In the genomic region with DNA sequence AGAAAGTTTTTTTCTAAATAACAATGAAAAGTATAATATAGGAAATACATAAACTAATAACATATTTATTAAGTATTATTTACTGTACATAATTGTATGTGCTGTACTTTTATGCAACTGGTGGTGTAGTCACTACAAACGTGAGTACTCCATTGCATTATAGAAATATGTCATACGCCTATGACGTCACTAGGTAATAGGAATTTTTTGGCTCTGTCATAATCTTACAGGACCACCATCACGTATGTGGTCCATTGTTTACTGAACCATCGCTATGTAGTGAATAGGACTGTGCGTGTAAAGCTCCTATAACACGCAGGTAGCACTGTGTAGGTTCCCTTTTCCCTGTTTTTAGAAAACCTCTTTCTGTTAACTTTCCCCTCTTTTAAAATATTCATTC, we compare ENCODE assay signal across 3 cellular contexts.
A peak's percentile ranks its signal among the peaks of the same experiment; 100 is the strongest.
TF ChIP-seq lines count a peak whose summit lies in the region.

No MANE protein-coding gene starts in this region.

TF ChIP-seq in HepG2, 621 proteins besides CTCF, POLR2A, EP300 and RAD21:
- TF ChIP-seq ASH2L (IDR thresholded peaks at IDR 0.05; ENCODE audit: insufficient read length, low read depth, low read length) (no peak), CREB1 (IDR thresholded peaks at IDR 0.05) (peak; percentile 98), CREB1 (CRISPR knock-in tag; IDR thresholded peaks at IDR 0.05) (no peak), ATF7 (IDR thresholded peaks at IDR 0.05) (peak; percentile 94), ATF7 (CRISPR knock-in tag; IDR thresholded peaks at IDR 0.05) (no peak), ZNF160 (CRISPR knock-in tag; IDR thresholded peaks at IDR 0.05) (no peak)

TF ChIP-seq in GM23338, 12 proteins besides CTCF, POLR2A, EP300 and RAD21 (continues in another document):
- TF ChIP-seq CREB1 (CRISPR knock-in tag; IDR thresholded peaks at IDR 0.05; ENCODE audit: low read depth) (no peak), STAT1 (IDR thresholded peaks at IDR 0.05; ENCODE audit: unreplicated experiment) (no peak), JUNB (IDR thresholded peaks at IDR 0.05; ENCODE audit: unreplicated experiment) (no peak), POLR2AphosphoS5 (IDR thresholded peaks at IDR 0.05; ENCODE audit: low read depth) (no peak), ZNF331 (CRISPR knock-in tag; IDR thresholded peaks at IDR 0.05; ENCODE audit: low read depth) (no peak), EZH2phosphoT487 (IDR thresholded peaks at IDR 0.05; ENCODE audit: unreplicated experiment) (no peak), ZNF114 (CRISPR knock-in tag; IDR thresholded peaks at IDR 0.05) (no peak), EZH2 (IDR thresholded peaks at IDR 0.05; ENCODE audit: low read depth, unreplicated experiment) (no peak)
- TF ChIP-seq, protein P1, sequence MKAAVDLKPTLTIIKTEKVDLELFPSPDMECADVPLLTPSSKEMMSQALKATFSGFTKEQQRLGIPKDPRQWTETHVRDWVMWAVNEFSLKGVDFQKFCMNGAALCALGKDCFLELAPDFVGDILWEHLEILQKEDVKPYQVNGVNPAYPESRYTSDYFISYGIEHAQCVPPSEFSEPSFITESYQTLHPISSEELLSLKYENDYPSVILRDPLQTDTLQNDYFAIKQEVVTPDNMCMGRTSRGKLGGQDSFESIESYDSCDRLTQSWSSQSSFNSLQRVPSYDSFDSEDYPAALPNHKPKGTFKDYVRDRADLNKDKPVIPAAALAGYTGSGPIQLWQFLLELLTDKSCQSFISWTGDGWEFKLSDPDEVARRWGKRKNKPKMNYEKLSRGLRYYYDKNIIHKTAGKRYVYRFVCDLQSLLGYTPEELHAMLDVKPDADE (IDR thresholded peaks at IDR 0.05), result no peak
- TF ChIP-seq, protein P2, sequence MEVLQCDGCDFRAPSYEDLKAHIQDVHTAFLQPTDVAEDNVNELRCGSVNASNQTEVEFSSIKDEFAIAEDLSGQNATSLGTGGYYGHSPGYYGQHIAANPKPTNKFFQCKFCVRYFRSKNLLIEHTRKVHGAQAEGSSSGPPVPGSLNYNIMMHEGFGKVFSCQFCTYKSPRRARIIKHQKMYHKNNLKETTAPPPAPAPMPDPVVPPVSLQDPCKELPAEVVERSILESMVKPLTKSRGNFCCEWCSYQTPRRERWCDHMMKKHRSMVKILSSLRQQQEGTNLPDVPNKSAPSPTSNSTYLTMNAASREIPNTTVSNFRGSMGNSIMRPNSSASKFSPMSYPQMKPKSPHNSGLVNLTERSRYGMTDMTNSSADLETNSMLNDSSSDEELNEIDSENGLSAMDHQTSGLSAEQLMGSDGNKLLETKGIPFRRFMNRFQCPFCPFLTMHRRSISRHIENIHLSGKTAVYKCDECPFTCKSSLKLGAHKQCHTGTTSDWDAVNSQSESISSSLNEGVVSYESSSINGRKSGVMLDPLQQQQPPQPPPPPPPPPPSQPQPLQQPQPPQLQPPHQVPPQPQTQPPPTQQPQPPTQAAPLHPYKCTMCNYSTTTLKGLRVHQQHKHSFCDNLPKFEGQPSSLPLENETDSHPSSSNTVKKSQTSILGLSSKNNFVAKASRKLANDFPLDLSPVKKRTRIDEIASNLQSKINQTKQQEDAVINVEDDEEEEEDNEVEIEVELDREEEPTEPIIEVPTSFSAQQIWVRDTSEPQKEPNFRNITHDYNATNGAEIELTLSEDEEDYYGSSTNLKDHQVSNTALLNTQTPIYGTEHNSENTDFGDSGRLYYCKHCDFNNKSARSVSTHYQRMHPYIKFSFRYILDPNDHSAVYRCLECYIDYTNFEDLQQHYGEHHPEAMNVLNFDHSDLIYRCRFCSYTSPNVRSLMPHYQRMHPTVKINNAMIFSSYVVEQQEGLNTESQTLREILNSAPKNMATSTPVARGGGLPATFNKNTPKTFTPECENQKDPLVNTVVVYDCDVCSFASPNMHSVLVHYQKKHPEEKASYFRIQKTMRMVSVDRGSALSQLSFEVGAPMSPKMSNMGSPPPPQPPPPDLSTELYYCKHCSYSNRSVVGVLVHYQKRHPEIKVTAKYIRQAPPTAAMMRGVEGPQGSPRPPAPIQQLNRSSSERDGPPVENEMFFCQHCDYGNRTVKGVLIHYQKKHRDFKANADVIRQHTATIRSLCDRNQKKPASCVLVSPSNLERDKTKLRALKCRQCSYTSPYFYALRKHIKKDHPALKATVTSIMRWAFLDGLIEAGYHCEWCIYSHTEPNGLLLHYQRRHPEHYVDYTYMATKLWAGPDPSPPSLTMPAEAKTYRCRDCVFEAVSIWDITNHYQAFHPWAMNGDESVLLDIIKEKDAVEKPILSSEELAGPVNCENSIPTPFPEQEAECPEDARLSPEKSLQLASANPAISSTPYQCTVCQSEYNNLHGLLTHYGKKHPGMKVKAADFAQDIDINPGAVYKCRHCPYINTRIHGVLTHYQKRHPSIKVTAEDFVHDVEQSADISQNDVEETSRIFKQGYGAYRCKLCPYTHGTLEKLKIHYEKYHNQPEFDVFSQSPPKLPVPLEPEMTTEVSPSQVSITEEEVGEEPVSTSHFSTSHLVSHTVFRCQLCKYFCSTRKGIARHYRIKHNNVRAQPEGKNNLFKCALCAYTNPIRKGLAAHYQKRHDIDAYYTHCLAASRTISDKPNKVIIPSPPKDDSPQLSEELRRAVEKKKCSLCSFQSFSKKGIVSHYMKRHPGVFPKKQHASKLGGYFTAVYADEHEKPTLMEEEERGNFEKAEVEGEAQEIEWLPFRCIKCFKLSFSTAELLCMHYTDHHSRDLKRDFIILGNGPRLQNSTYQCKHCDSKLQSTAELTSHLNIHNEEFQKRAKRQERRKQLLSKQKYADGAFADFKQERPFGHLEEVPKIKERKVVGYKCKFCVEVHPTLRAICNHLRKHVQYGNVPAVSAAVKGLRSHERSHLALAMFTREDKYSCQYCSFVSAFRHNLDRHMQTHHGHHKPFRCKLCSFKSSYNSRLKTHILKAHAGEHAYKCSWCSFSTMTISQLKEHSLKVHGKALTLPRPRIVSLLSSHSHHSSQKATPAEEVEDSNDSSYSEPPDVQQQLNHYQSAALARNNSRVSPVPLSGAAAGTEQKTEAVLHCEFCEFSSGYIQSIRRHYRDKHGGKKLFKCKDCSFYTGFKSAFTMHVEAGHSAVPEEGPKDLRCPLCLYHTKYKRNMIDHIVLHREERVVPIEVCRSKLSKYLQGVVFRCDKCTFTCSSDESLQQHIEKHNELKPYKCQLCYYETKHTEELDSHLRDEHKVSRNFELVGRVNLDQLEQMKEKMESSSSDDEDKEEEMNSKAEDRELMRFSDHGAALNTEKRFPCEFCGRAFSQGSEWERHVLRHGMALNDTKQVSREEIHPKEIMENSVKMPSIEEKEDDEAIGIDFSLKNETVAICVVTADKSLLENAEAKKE (CRISPR knock-in tag; IDR thresholded peaks at IDR 0.05), result no peak

TF ChIP-seq in K562, 482 proteins besides CTCF, POLR2A, EP300 and RAD21:
- TF ChIP-seq, protein P3, sequence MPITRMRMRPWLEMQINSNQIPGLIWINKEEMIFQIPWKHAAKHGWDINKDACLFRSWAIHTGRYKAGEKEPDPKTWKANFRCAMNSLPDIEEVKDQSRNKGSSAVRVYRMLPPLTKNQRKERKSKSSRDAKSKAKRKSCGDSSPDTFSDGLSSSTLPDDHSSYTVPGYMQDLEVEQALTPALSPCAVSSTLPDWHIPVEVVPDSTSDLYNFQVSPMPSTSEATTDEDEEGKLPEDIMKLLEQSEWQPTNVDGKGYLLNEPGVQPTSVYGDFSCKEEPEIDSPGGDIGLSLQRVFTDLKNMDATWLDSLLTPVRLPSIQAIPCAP (CRISPR knock-in tag; IDR thresholded peaks at IDR 0.05; ENCODE audit: borderline replicate concordance), result no peak
- TF ChIP-seq ATF1 (CRISPR knock-in tag; IDR thresholded peaks at IDR 0.05) (no peak), ATF1 (tag; IDR thresholded peaks at IDR 0.05) (peak; percentile 46)
